8 cellular contexts compared by ENCODE assay signal in genomic region chr11:68271023-68271780, GRCh38. TPM values are rescaled to one million over a fixed set of nuclear protein-coding genes. Genes with fewer than 3 reads are reported as not detected.
A peak's percentile ranks its signal among the peaks of the same experiment; 100 is the strongest.
DNase-seq lines count a peak whose midpoint lies in the region; ATAC-seq, FAIRE-seq and TF ChIP-seq lines count a peak whose summit lies in the region.

No MANE protein-coding gene starts in this region.

- CTCF ChIA-PET in activated CD4-positive, alpha-beta T cell treated with anti-CD3 and anti-CD28 coated beads for 36 hours (lab: Charles Lee) = interaction anchor here (0.6 to 4.3 kb wide), 14 partner anchors 8 to 202 kb away, joined by 3 to 63 read pairs (median 4); partner anchors contain the start of gene LRP5
- CTCF ChIA-PET in HepG2 (lab: Yijun Ruan, JAX; ENCODE audit: low intra/inter-chr PET ratio, low total read pairs) = interaction anchor here (1.2 to 2.6 kb wide), 2 partner anchors 14 to 26 kb away, joined by 3 to 22 read pairs; no protein-coding TSS in a partner anchor

- ATAC-seq in HG03039 (IDR thresholded peaks at IDR 0.05; ENCODE audit: unreplicated experiment) (peak; percentile 7), HepG2 (peak; percentile 81)
- ATAC-seq in activated CD4-positive, alpha-beta T cell treated with anti-CD3 and anti-CD28 coated beads for 36 hours = peak; percentile 52

- H2AFZ ChIP-seq in HepG2 (ENCODE audit: low read length) = no peak overlapping the region

- TF ChIP-seq RAD21 in HepG2 (CRISPR knock-in tag; IDR thresholded peaks at IDR 0.05) = peak; percentile 29; the same call in 1 of the 2 replicates

- FAIRE-seq in HepG2 (lab: Jason Lieb, UNC) = peak; percentile 59

- POLR2A ChIA-PET in activated CD4-positive, alpha-beta T cell treated with anti-CD3 and anti-CD28 coated beads for 36 hours (lab: Charles Lee) = interaction anchor here (0.6 to 1.4 kb wide), 2 partner anchors 12 to 32 kb away, joined by 3 to 5 read pairs; no protein-coding TSS in a partner anchor
- POLR2A ChIA-PET in HepG2 (lab: Yijun Ruan, JAX) = interaction anchor here (0.7 to 6.4 kb wide), 22 partner anchors 11 to 189 kb away, joined by 3 to 220 read pairs (median 5); partner anchors contain the start of gene PPP6R3

- peak overlapping the region; percentile 91 for H3K4me3 Mint-ChIP-seq in activated CD4-positive, alpha-beta T cell treated with anti-CD3 and anti-CD28 coated beads for 36 hours
- H3K4me3 Mint-ChIP-seq in dendritic cell treated with granulocyte-macrophage colony-stimulating factor and Interleukin-4, amounts not matched to agents 40 ng/mL and 50 ng/mL, for 4 days = peak overlapping the region; percentile 99

- H3K9ac ChIP-seq in HepG2 (ENCODE audit: insufficient read depth, low read depth, low read length) = peak overlapping the region; percentile 96

- H3K36me3 ChIP-seq in HepG2 (replicated peaks in 1 of 2; ENCODE audit: control insufficient read depth in 1 of 2, insufficient read depth in 2 of 2, low read length in 2 of 2) = peaks cover 3 to 31% of the 10 kb centered on the region in 2 experiments; a peak in 3 of 5 replicates

- H3K4me3 ChIP-seq in HepG2 (replicated peaks in 1 of 3; ENCODE audit: insufficient read depth in 1 of 3, low read depth in 2 of 3, low read length in 3 of 3) = peak overlapping the region; percentile 97 to 99 (median 98)

- H3K4me1 Mint-ChIP-seq in activated CD4-positive, alpha-beta T cell treated with anti-CD3 and anti-CD28 coated beads for 36 hours = peaks cover 30% of the 10 kb centered on the region
- peaks cover 76% of the 10 kb centered on the region for H3K4me1 Mint-ChIP-seq in dendritic cell treated with granulocyte-macrophage colony-stimulating factor and Interleukin-4, amounts not matched to agents 40 ng/mL and 50 ng/mL, for 4 days (ENCODE audit: low read depth)

- H3K4me1 ChIP-seq in HepG2 (ENCODE audit: insufficient read depth, low read length) = peaks cover 70% of the 10 kb centered on the region

- peak overlapping the region; percentile 92 for H3K27ac ChIP-seq in HepG2 (ENCODE audit: extremely low read length, insufficient read depth, low read length)

- DNase-seq in NCI-H1436 (lab: John Stamatoyannopoulos, UW) = peak; percentile 45
- DNase-seq in NCI-H1436 treated with DMSO at 0.1 percent for 48 hours (lab: John Stamatoyannopoulos, UW) = no peak
- DNase-seq in NCI-H226 = peak; percentile 61
- peak; percentile 76 for DNase-seq in activated CD4-positive, alpha-beta T cell treated with anti-CD3 and anti-CD28 coated beads for 36 hours
- peak; percentile 82 for DNase-seq in HepG2 (ENCODE audit: low spot score)
- peak; percentile 49 for DNase-seq in stimulated activated CD4-positive, alpha-beta T cell treated with anti-CD3 and anti-CD28 coated beads, Interleukin-4, amount 100 ng/mL, for 1 hour

- TF ChIP-seq EP300 in HepG2 (IDR thresholded peaks at IDR 0.05; ENCODE audit: low read depth in 2 of 2, low read length in 2 of 2) (no peak), HepG2 (CRISPR knock-in tag; IDR thresholded peaks at IDR 0.05; ENCODE audit: borderline replicate concordance) (no peak)

- H3K79me2 ChIP-seq in HepG2 (ENCODE audit: insufficient read depth, low read length) = peaks cover 41% of the 10 kb centered on the region

- peaks cover 5% of the 10 kb centered on the region; the same call in 1 of the 2 replicates for H4K20me1 ChIP-seq in HepG2 (ENCODE audit: insufficient read depth, low read length)

- intact Hi-C loops in activated CD4-positive, alpha-beta T cell treated with anti-CD3 and anti-CD28 coated beads for 36 hours (cut with DNase I, micrococcal nuclease) = loop anchor here (1.0 to 5.0 kb wide), 7 partner anchors 14 to 1404 kb away; partner anchors contain the start of genes IGHMBP2 (in 1 of the 2), LTO1 (in 1 of the 2), MRPL21 (in 1 of the 2) and TPCN2 (in 1 of the 2)
- intact Hi-C loops in dendritic cell treated with granulocyte-macrophage colony-stimulating factor and Interleukin-4, amounts not matched to agents 40 ng/mL and 50 ng/mL, for 4 days (cut with micrococcal nuclease) = loop anchor here (10.0 kb wide), 1 partner anchor 56 kb away; the partner anchor contains the start of gene KMT5B
- intact Hi-C loops in HepG2 (cut with micrococcal nuclease; ENCODE audit: unreplicated experiment) = loop anchor here (1.0 kb wide), 1 partner anchor 27 kb away; no protein-coding TSS in a partner anchor

- TSS peak; percentile 63 for BruUV-seq in HepG2 (replicated peaks; lab: Mats Ljungman, UMichigan)

- 2% methylated on average over 20 of the region's 23 CpGs for whole genome bisulfite sequencing in HepG2 (ENCODE audit: low lambda C conversion rate)

- TF ChIP-seq CTCF in HepG2 (CRISPR knock-in tag; IDR thresholded peaks at IDR 0.05) = peak; percentile 65

- peaks cover 9% of the 10 kb centered on the region for H3K36me3 Mint-ChIP-seq in activated CD4-positive, alpha-beta T cell treated with anti-CD3 and anti-CD28 coated beads for 36 hours (ENCODE audit: low read depth)
- peaks cover 21% of the 10 kb centered on the region for H3K36me3 Mint-ChIP-seq in dendritic cell treated with granulocyte-macrophage colony-stimulating factor and Interleukin-4, amounts not matched to agents 40 ng/mL and 50 ng/mL, for 4 days (ENCODE audit: low read depth)

- no peaks in the 10 kb centered on the region for H3K9me3 ChIP-seq in HepG2 (ENCODE audit: low read length)

- TF ChIP-seq POLR2A in HepG2 (IDR thresholded peaks at IDR 0.05; ENCODE audit: insufficient read depth in 1 of 2, low read depth in 2 of 2, low read length in 2 of 2) = peak in 1 of 2 experiments; percentile 63; a peak in 2 of 4 replicates

- H3K27me3 Mint-ChIP-seq in activated CD4-positive, alpha-beta T cell treated with anti-CD3 and anti-CD28 coated beads for 36 hours = no peaks in the 10 kb centered on the region
- no peaks in the 10 kb centered on the region for H3K27me3 Mint-ChIP-seq in dendritic cell treated with granulocyte-macrophage colony-stimulating factor and Interleukin-4, amounts not matched to agents 40 ng/mL and 50 ng/mL, for 4 days

- H3K27me3 ChIP-seq in HepG2 (ENCODE audit: control insufficient read depth in 1 of 2, insufficient read depth in 2 of 2, low read length in 2 of 2) = no peaks in the 10 kb centered on the region; a peak in 1 of 5 replicates

- H3K27ac Mint-ChIP-seq in activated CD4-positive, alpha-beta T cell treated with anti-CD3 and anti-CD28 coated beads for 36 hours = peak overlapping the region; percentile 84
- peak overlapping the region; percentile 100 for H3K27ac Mint-ChIP-seq in dendritic cell treated with granulocyte-macrophage colony-stimulating factor and Interleukin-4, amounts not matched to agents 40 ng/mL and 50 ng/mL, for 4 days

- in situ Hi-C loops in HepG2 (cut with HindIII; ENCODE audit: extremely low pct_ligation_motif_present, low pct_unique_long_range_greater_than_20kb) = no loop called here

- H3K4me2 ChIP-seq in HepG2 (ENCODE audit: low read depth, low read length) = peak overlapping the region; percentile 87

- no peaks in the 10 kb centered on the region for H3K9me3 Mint-ChIP-seq in activated CD4-positive, alpha-beta T cell treated with anti-CD3 and anti-CD28 coated beads for 36 hours (ENCODE audit: low read depth)
- no peaks in the 10 kb centered on the region for H3K9me3 Mint-ChIP-seq in dendritic cell treated with granulocyte-macrophage colony-stimulating factor and Interleukin-4, amounts not matched to agents 40 ng/mL and 50 ng/mL, for 4 days

RNA-seq across cellular contexts. Expression of gene C11orf24, which starts 0.6 kb away (rescaled TPM):
- total RNA-seq in activated CD4-positive, alpha-beta T cell treated with anti-CD3 and anti-CD28 coated beads for 36 hours = 10 to 100 TPM; 29.4 to 37.4 TPM
- 50.8 and 55.5 TPM in 2 replicates for total RNA-seq in HepG2 (2016; rRNA removed; fragmentation: Illumina TruSeq; extraction: Trizol)
- 110 and 141 TPM in 2 replicates for total RNA-seq in HepG2 (2016; cell fraction: cytosol; rRNA removed; fragmentation: Illumina TruSeq; extraction: Trizol; ENCODE audit: low read depth)
- total RNA-seq in HepG2 (2016; cell fraction: insoluble cytoplasmic fraction; rRNA removed; fragmentation: Illumina TruSeq; extraction: Trizol) = 53.9 and 57.2 TPM in 2 replicates
- total RNA-seq in HepG2 (2016; cell fraction: membrane; rRNA removed; fragmentation: Illumina TruSeq; extraction: Trizol) = 100.0 and 131 TPM in 2 replicates
- 32.7 and 33.6 TPM in 2 replicates for total RNA-seq in HepG2 (2016; cell fraction: nucleus; rRNA removed; fragmentation: Illumina TruSeq; extraction: Trizol)
- polyA plus RNA-seq in HepG2 (2011; rRNA removed) = 52.9 and 62.4 TPM in 2 replicates
- polyA plus RNA-seq in HepG2 (2011; cell fraction: cytosol; rRNA removed) = 58.4 and 70.2 TPM in 2 replicates
- 58.8 and 59.2 TPM in 2 replicates for polyA plus RNA-seq in HepG2 (2011; cell fraction: nucleus; rRNA removed)
- polyA plus RNA-seq in HepG2 (2012) = 50.8 and 63.8 TPM in 2 replicates
- 122 and 158 TPM in 2 replicates for polyA plus RNA-seq in HepG2 (2016; cell fraction: cytosol; fragmentation: Illumina TruSeq; extraction: Trizol; ENCODE audit: low read depth)
- polyA plus RNA-seq in HepG2 (2016; cell fraction: insoluble cytoplasmic fraction; fragmentation: Illumina TruSeq; extraction: Trizol; ENCODE audit: low read depth) = 61.2 and 70.0 TPM in 2 replicates
- polyA plus RNA-seq in HepG2 (2016; cell fraction: membrane; fragmentation: Illumina TruSeq; extraction: Trizol; ENCODE audit: low read depth) = 97.9 and 125 TPM in 2 replicates
- 71.8 and 76.2 TPM in 2 replicates for polyA plus RNA-seq in HepG2 (2016; cell fraction: nucleus; fragmentation: Illumina TruSeq; extraction: Trizol; ENCODE audit: insufficient read depth, low read depth)
- 53.9 and 60.5 TPM in 2 replicates for polyA minus RNA-seq in HepG2 (2011; rRNA and poly(A)+ RNA removed; ENCODE audit: low replicate concordance)
- polyA minus RNA-seq in HepG2 (2011; cell fraction: cytosol; rRNA and poly(A)+ RNA removed) = 26.4 and 31.4 TPM in 2 replicates
- 19.3 and 23.5 TPM in 2 replicates for polyA minus RNA-seq in HepG2 (2011; cell fraction: nucleus; rRNA and poly(A)+ RNA removed)

RNA-seq across cellular contexts. Expression of gene LRP5, which starts 41.2 kb away (rescaled TPM):
- total RNA-seq in activated CD4-positive, alpha-beta T cell treated with anti-CD3 and anti-CD28 coated beads for 36 hours = 10 to 100 TPM; 11.7 to 13.6 TPM
- total RNA-seq in HepG2 (2016; rRNA removed; fragmentation: Illumina TruSeq; extraction: Trizol) = 23.6 and 40.4 TPM in 2 replicates
- total RNA-seq in HepG2 (2016; cell fraction: cytosol; rRNA removed; fragmentation: Illumina TruSeq; extraction: Trizol; ENCODE audit: low read depth) = 19.7 and 22.6 TPM in 2 replicates
- total RNA-seq in HepG2 (2016; cell fraction: insoluble cytoplasmic fraction; rRNA removed; fragmentation: Illumina TruSeq; extraction: Trizol) = 17.6 and 41.1 TPM in 2 replicates
- total RNA-seq in HepG2 (2016; cell fraction: membrane; rRNA removed; fragmentation: Illumina TruSeq; extraction: Trizol) = 27.9 and 29.7 TPM in 2 replicates
- total RNA-seq in HepG2 (2016; cell fraction: nucleus; rRNA removed; fragmentation: Illumina TruSeq; extraction: Trizol) = 50.9 and 60.6 TPM in 2 replicates
- 64.0 and 83.4 TPM in 2 replicates for polyA plus RNA-seq in HepG2 (2011; rRNA removed)
- 37.9 and 59.3 TPM in 2 replicates for polyA plus RNA-seq in HepG2 (2011; cell fraction: cytosol; rRNA removed)
- 131 and 158 TPM in 2 replicates for polyA plus RNA-seq in HepG2 (2011; cell fraction: nucleus; rRNA removed)
- 80.7 and 119 TPM in 2 replicates for polyA plus RNA-seq in HepG2 (2012)
- 10.8 and 12.1 TPM in 2 replicates for polyA plus RNA-seq in HepG2 (2016; cell fraction: cytosol; fragmentation: Illumina TruSeq; extraction: Trizol; ENCODE audit: low read depth)
- polyA plus RNA-seq in HepG2 (2016; cell fraction: insoluble cytoplasmic fraction; fragmentation: Illumina TruSeq; extraction: Trizol; ENCODE audit: low read depth) = 25.6 and 36.8 TPM in 2 replicates
- polyA plus RNA-seq in HepG2 (2016; cell fraction: membrane; fragmentation: Illumina TruSeq; extraction: Trizol; ENCODE audit: low read depth) = 20.7 and 25.9 TPM in 2 replicates
- 130 and 133 TPM in 2 replicates for polyA plus RNA-seq in HepG2 (2016; cell fraction: nucleus; fragmentation: Illumina TruSeq; extraction: Trizol; ENCODE audit: insufficient read depth, low read depth)
- polyA minus RNA-seq in HepG2 (2011; rRNA and poly(A)+ RNA removed; ENCODE audit: low replicate concordance) = 49.7 and 219 TPM in 2 replicates
- 75.4 and 75.5 TPM in 2 replicates for polyA minus RNA-seq in HepG2 (2011; cell fraction: cytosol; rRNA and poly(A)+ RNA removed)
- 58.3 and 59.0 TPM in 2 replicates for polyA minus RNA-seq in HepG2 (2011; cell fraction: nucleus; rRNA and poly(A)+ RNA removed)

RNA-seq across cellular contexts. Expression of gene KMT5B, which starts 58.1 kb away (rescaled TPM):
- total RNA-seq in activated CD4-positive, alpha-beta T cell treated with anti-CD3 and anti-CD28 coated beads for 36 hours = 10 to 100 TPM; 22.9 to 23.1 TPM
- 23.7 and 32.5 TPM in 2 replicates for total RNA-seq in HepG2 (2016; rRNA removed; fragmentation: Illumina TruSeq; extraction: Trizol)
- total RNA-seq in HepG2 (2016; cell fraction: cytosol; rRNA removed; fragmentation: Illumina TruSeq; extraction: Trizol; ENCODE audit: low read depth) = 14.5 and 15.9 TPM in 2 replicates
- total RNA-seq in HepG2 (2016; cell fraction: insoluble cytoplasmic fraction; rRNA removed; fragmentation: Illumina TruSeq; extraction: Trizol) = 25.4 and 32.9 TPM in 2 replicates
- total RNA-seq in HepG2 (2016; cell fraction: membrane; rRNA removed; fragmentation: Illumina TruSeq; extraction: Trizol) = 24.7 and 24.9 TPM in 2 replicates
- 23.0 and 26.3 TPM in 2 replicates for total RNA-seq in HepG2 (2016; cell fraction: nucleus; rRNA removed; fragmentation: Illumina TruSeq; extraction: Trizol)
- polyA plus RNA-seq in HepG2 (2011; rRNA removed) = 14.4 and 17.6 TPM in 2 replicates
- polyA plus RNA-seq in HepG2 (2011; cell fraction: cytosol; rRNA removed) = 7.2 and 11.1 TPM in 2 replicates
- 15.9 and 23.4 TPM in 2 replicates for polyA plus RNA-seq in HepG2 (2011; cell fraction: nucleus; rRNA removed)
- polyA plus RNA-seq in HepG2 (2012) = 30.8 and 38.6 TPM in 2 replicates
- 7.4 and 9.2 TPM in 2 replicates for polyA plus RNA-seq in HepG2 (2016; cell fraction: cytosol; fragmentation: Illumina TruSeq; extraction: Trizol; ENCODE audit: low read depth)
- 29.4 and 31.2 TPM in 2 replicates for polyA plus RNA-seq in HepG2 (2016; cell fraction: insoluble cytoplasmic fraction; fragmentation: Illumina TruSeq; extraction: Trizol; ENCODE audit: low read depth)
- polyA plus RNA-seq in HepG2 (2016; cell fraction: membrane; fragmentation: Illumina TruSeq; extraction: Trizol; ENCODE audit: low read depth) = 16.3 and 18.5 TPM in 2 replicates
- 29.1 and 30.5 TPM in 2 replicates for polyA plus RNA-seq in HepG2 (2016; cell fraction: nucleus; fragmentation: Illumina TruSeq; extraction: Trizol; ENCODE audit: insufficient read depth, low read depth)
- polyA minus RNA-seq in HepG2 (2011; rRNA and poly(A)+ RNA removed; ENCODE audit: low replicate concordance) = 13.3 and 14.0 TPM in 2 replicates
- 13.9 TPM in 2 replicates for polyA minus RNA-seq in HepG2 (2011; cell fraction: cytosol; rRNA and poly(A)+ RNA removed)
- 47.9 and 58.2 TPM in 2 replicates for polyA minus RNA-seq in HepG2 (2011; cell fraction: nucleus; rRNA and poly(A)+ RNA removed)

Comparison
In these comparisons a context has a peak if more than half of its experiments do, and no peak if none do; other contexts are left out.
1. ATAC-seq: peak in every context shown above with its lines; median percentile 81 in HepG2; 52 in activated CD4-positive, alpha-beta T cell treated with anti-CD3 and anti-CD28 coated beads for 36 hours; 7 in HG03039.